9 cellular contexts compared by ENCODE assay signal in genomic region chr3:62558549-62559112, GRCh38.
DNase-seq lines count a peak whose midpoint lies in the region; ATAC-seq and TF ChIP-seq lines count a peak whose summit lies in the region.
"Had no signal": no experiment of that assay in that cellular context is flagged by ENCODE, and none has a peak within 500 bp of the region (broad histone marks: within the 10 kb centered on the region; RNA-seq: fewer than 3 reads in every experiment).

No MANE protein-coding gene starts in this region.

- H3K36me3 Mint-ChIP-seq in brain = peaks cover 24% of the 10 kb centered on the region
- H3K36me3 Mint-ChIP-seq in nephron progenitor cell (ENCODE audit: low read depth) = no peaks in the 10 kb centered on the region
- no peaks in the 10 kb centered on the region for H3K36me3 Mint-ChIP-seq in activated CD4-positive, alpha-beta memory T cell treated with anti-CD3 and anti-CD28 coated beads for 36 hours

- CTCF ChIA-PET in activated CD4-positive, alpha-beta memory T cell treated with anti-CD3 and anti-CD28 coated beads for 36 hours (lab: Charles Lee) = no interaction called here

- no peaks in the 10 kb centered on the region for H3K9me2 ChIP-seq in Karpas-422 (replicated peaks; ENCODE audit: insufficient read depth, low read length)

- ATAC-seq in GM21825 (IDR thresholded peaks at IDR 0.05; ENCODE audit: unreplicated experiment) = no peak
- ATAC-seq in GM19455 (IDR thresholded peaks at IDR 0.05; ENCODE audit: unreplicated experiment) = no peak

- H3K4me3 Mint-ChIP-seq in brain = no peak overlapping the region
- no peak overlapping the region for H3K4me3 Mint-ChIP-seq in nephron progenitor cell
- H3K4me3 Mint-ChIP-seq in activated CD4-positive, alpha-beta memory T cell treated with anti-CD3 and anti-CD28 coated beads for 36 hours = no peak overlapping the region

- POLR2A ChIA-PET in activated CD4-positive, alpha-beta memory T cell treated with anti-CD3 and anti-CD28 coated beads for 36 hours (lab: Charles Lee) = no interaction called here

- H3K27ac Mint-ChIP-seq in brain (peak overlapping the region in 1 of 5 experiments; percentile 60), nephron progenitor cell (no peak overlapping the region)
- no peak overlapping the region for H3K27ac Mint-ChIP-seq in activated CD4-positive, alpha-beta memory T cell treated with anti-CD3 and anti-CD28 coated beads for 36 hours

- H3K9me3 ChIP-seq in Karpas-422 (ENCODE audit: low read length) = no peaks in the 10 kb centered on the region
- H3K9me3 ChIP-seq: BLaER1 had no signal

- no peaks in the 10 kb centered on the region for H3K36me3 ChIP-seq in Karpas-422 (ENCODE audit: insufficient read depth, low read length)
- H3K36me3 ChIP-seq: BLaER1 had no signal

- H3K4me1 Mint-ChIP-seq in brain (peaks cover 5% of the 10 kb centered on the region), nephron progenitor cell (peaks cover 5% of the 10 kb centered on the region)
- no peaks in the 10 kb centered on the region for H3K4me1 Mint-ChIP-seq in activated CD4-positive, alpha-beta memory T cell treated with anti-CD3 and anti-CD28 coated beads for 36 hours (ENCODE audit: low read depth)

- H3K27me3 Mint-ChIP-seq in brain (peaks cover 6% of the 10 kb centered on the region), nephron progenitor cell (ENCODE audit: low read depth, poor library complexity) (peaks cover 14% of the 10 kb centered on the region)
- no peaks in the 10 kb centered on the region for H3K27me3 Mint-ChIP-seq in activated CD4-positive, alpha-beta memory T cell treated with anti-CD3 and anti-CD28 coated beads for 36 hours

- intact Hi-C loops in activated CD4-positive, alpha-beta memory T cell treated with anti-CD3 and anti-CD28 coated beads for 36 hours (cut with micrococcal nuclease) = loop anchor here (2.0 to 5.0 kb wide), 2 partner anchors 226 to 356 kb away; no protein-coding TSS in a partner anchor

- no peaks in the 10 kb centered on the region for H4K20me1 ChIP-seq in Karpas-422 (ENCODE audit: insufficient read depth, low read depth, low read length)
- H4K20me1 ChIP-seq: BLaER1 had no signal

- TF ChIP-seq CTCF in brain (conservative IDR thresholded peaks at IDR 0.05) = peak; percentile 69 to 88
- peak; percentile 71 for TF ChIP-seq CTCF in nephron progenitor cell (IDR thresholded peaks at IDR 0.05)

- no peak overlapping the region for H3K4me2 ChIP-seq in Karpas-422 (ENCODE audit: low read depth, low read length, poor library complexity, severe bottlenecking)
- H3K4me2 ChIP-seq: BLaER1 had no signal

- H3K4me1 ChIP-seq in Karpas-422 (ENCODE audit: low read length) = no peaks in the 10 kb centered on the region
- H3K4me1 ChIP-seq: BLaER1 had no signal

- no peak overlapping the region for H3K9ac ChIP-seq in Karpas-422 (ENCODE audit: low read length)
- H3K9ac ChIP-seq: BLaER1 had no signal

- H3K79me2 ChIP-seq in Karpas-422 (ENCODE audit: low read length) = no peaks in the 10 kb centered on the region

- H3K27me3 ChIP-seq in Karpas-422 (ENCODE audit: low read length) = no peaks in the 10 kb centered on the region
- H3K27me3 ChIP-seq: BLaER1 had no signal

- H3K9me3 Mint-ChIP-seq in brain (no peaks in the 10 kb centered on the region), nephron progenitor cell (no peaks in the 10 kb centered on the region)
- H3K9me3 Mint-ChIP-seq in activated CD4-positive, alpha-beta memory T cell treated with anti-CD3 and anti-CD28 coated beads for 36 hours = no peaks in the 10 kb centered on the region

- no peak overlapping the region for H3K27ac ChIP-seq in Karpas-422 (ENCODE audit: low read length)
- H3K27ac ChIP-seq: BLaER1 had no signal

- no peak overlapping the region for H2AFZ ChIP-seq in Karpas-422 (ENCODE audit: low read length)

- DNase-seq in NCI-H2107 treated with DMSO at 0.1 percent for 48 hours (lab: John Stamatoyannopoulos, UW; ENCODE audit: unreplicated experiment) (peak; percentile 8), NCI-H2107 (lab: John Stamatoyannopoulos, UW) (no peak), Karpas-422 (peak; percentile 78), nephron progenitor cell (peak; percentile 50)
- no peak for DNase-seq in activated CD4-positive, alpha-beta memory T cell treated with anti-CD3 and anti-CD28 coated beads for 36 hours

- H3K4me3 ChIP-seq in Karpas-422 (ENCODE audit: low read length) = no peak overlapping the region
- H3K4me3 ChIP-seq: BLaER1 had no signal

Comparison
In these comparisons a context has a peak if more than half of its experiments do, and no peak if none do; other contexts are left out.
1. DNase-seq: peak in NCI-H2107 treated with DMSO at 0.1 percent for 48 hours (single experiment), Karpas-422 (single experiment) and nephron progenitor cell (single experiment); none in NCI-H2107 (single experiment) and activated CD4-positive, alpha-beta memory T cell treated with anti-CD3 and anti-CD28 coated beads for 36 hours (single experiment).